In genomic region chr11:124841186-124841585, GRCh38 we compare ENCODE assay signal across 18 cellular contexts. TPM values are rescaled to one million over a fixed set of nuclear protein-coding genes. Genes with fewer than 3 reads are reported as not detected.
"Had no signal": no experiment of that assay in that cellular context is flagged by ENCODE, and none has a peak within 500 bp of the region (broad histone marks: within the 10 kb centered on the region; RNA-seq: fewer than 3 reads in every experiment).

No MANE protein-coding gene starts in this region.

- H3K4me3 ChIP-seq: ascending aorta, esophagus squamous epithelium, lung, tibial artery had no signal

- H3K27ac Mint-ChIP-seq: activated CD4-positive, alpha-beta T cell treated with anti-CD3 and anti-CD28 coated beads, Interleukin-2, amount 10 ng/mL, durations not matched to agents 24 days and 14 days; activated naive CD4-positive, alpha-beta T cell treated with anti-CD3 and anti-CD28 coated beads, Interleukin-2, amount 10 ng/mL, durations not matched to agents 7 days and 5 days; mesothelial cell of epicardium had no signal

- H3K36me3 ChIP-seq: ascending aorta, esophagus squamous epithelium, tibial artery had no signal

- DNase-seq: activated CD4-positive, alpha-beta T cell treated with anti-CD3 and anti-CD28 coated beads, Interleukin-2, amount 10 ng/mL, durations not matched to agents 24 days and 14 days; activated CD8-positive, alpha-beta memory T cell treated with anti-CD3 and anti-CD28 coated beads, Interleukin-2, amount 50 U/mL, for 4 hours; activated naive CD4-positive, alpha-beta T cell treated with anti-CD3 and anti-CD28 coated beads, Interleukin-2, amount 10 ng/mL, durations not matched to agents 7 days and 5 days; activated T-cell treated with anti-CD3 and anti-CD28 coated beads, Interleukin-2, amount 50 U/mL, for 4 hours; effector memory CD4-positive, alpha-beta T cell; esophagus squamous epithelium; foreskin fibroblast; hypothalamus; islet precursor cell; stimulated activated CD4-positive, alpha-beta T cell treated with anti-CD3 and anti-CD28 coated beads, Interleukin-12 subunit alpha, Interleukin-12 subunit beta, amount 100 ng/mL, for 4 hours; stimulated activated CD4-positive, alpha-beta T cell treated with anti-CD3 and anti-CD28 coated beads, Interleukin-1b, Interleukin-23, amount 100 ng/mL, for 48 hours; stimulated activated naive CD8-positive, alpha-beta T cell treated with anti-CD3 and anti-CD28 coated beads, Interleukin-15, Interleukin-2, amounts not matched to agents 100 U/mL and 50 U/mL, for 24 hours; substantia nigra; tibial artery had no signal

- H3K9me3 ChIP-seq: ascending aorta, esophagus squamous epithelium, tibial artery had no signal

- H3K4me3 Mint-ChIP-seq: activated CD4-positive, alpha-beta T cell treated with anti-CD3 and anti-CD28 coated beads, Interleukin-2, amount 10 ng/mL, durations not matched to agents 24 days and 14 days; activated naive CD4-positive, alpha-beta T cell treated with anti-CD3 and anti-CD28 coated beads, Interleukin-2, amount 10 ng/mL, durations not matched to agents 7 days and 5 days; activated T-cell treated with anti-CD3 and anti-CD28 coated beads, Interleukin-2, amount 50 U/mL, for 4 hours; mesothelial cell of epicardium had no signal

- H3K9me3 Mint-ChIP-seq: activated CD4-positive, alpha-beta T cell treated with anti-CD3 and anti-CD28 coated beads, Interleukin-2, amount 10 ng/mL, durations not matched to agents 24 days and 14 days; activated naive CD4-positive, alpha-beta T cell treated with anti-CD3 and anti-CD28 coated beads, Interleukin-2, amount 10 ng/mL, durations not matched to agents 7 days and 5 days; activated T-cell treated with anti-CD3 and anti-CD28 coated beads, Interleukin-2, amount 50 U/mL, for 4 hours; mesothelial cell of epicardium had no signal

- H3K27ac ChIP-seq: ascending aorta, esophagus squamous epithelium, tibial artery had no signal

- H3K36me3 Mint-ChIP-seq: activated naive CD4-positive, alpha-beta T cell treated with anti-CD3 and anti-CD28 coated beads, Interleukin-2, amount 10 ng/mL, durations not matched to agents 7 days and 5 days; mesothelial cell of epicardium had no signal

RNA-seq across cellular contexts. Expression of gene ROBO4, which starts 56.5 kb away (rescaled TPM):
- total RNA-seq: activated CD4-positive, alpha-beta T cell treated with anti-CD3 and anti-CD28 coated beads, Interleukin-2, amount 10 ng/mL, durations not matched to agents 24 days and 14 days; activated T-cell treated with anti-CD3 and anti-CD28 coated beads, Interleukin-2, amount 50 U/mL, for 4 hours; mesothelial cell of epicardium had no signal
- polyA plus RNA-seq: neural cell had no signal
